Comparison of ENCODE assay signal across 9 cellular contexts in the genomic region with DNA sequence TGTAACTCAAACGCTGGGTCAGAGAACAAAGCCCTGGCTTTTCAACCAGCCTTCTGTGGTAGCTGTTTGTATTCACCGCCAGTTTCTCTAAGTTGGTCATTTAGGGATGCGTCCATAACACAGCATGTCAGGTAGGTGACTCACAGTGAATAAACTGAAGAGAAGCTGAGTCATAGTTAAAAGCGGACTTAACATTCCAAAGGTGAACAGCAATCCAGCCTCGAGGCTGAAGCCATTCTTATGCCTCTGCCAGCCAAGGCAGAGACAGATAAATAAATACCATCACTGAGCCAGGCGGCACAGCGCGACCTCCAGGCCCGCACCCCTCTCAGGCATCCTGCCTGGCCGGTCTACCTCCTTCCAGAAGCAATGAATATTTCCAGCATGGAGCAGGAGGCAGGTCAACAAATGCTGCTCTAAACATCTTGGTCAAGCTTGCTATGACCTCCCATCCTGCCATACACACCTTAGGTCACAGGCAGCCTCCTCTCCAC. TPM values are rescaled to one million over a fixed set of nuclear protein-coding genes. Genes with fewer than 3 reads are reported as not detected.
DNase-seq lines count a peak whose midpoint lies in the region; ATAC-seq and TF ChIP-seq lines count a peak whose summit lies in the region.
"Had no signal": no experiment of that assay in that cellular context is flagged by ENCODE, and none has a peak within 500 bp of the region (broad histone marks: within the 10 kb centered on the region; RNA-seq: fewer than 3 reads in every experiment).

No MANE protein-coding gene starts in this region.

- WGBS in psoas muscle, 3 donors = 41 to 64% (median 53%) methylated on average over 10 of the region's 10 CpGs

- ATAC-seq in psoas muscle = peak; percentile 92 to 98 (median 97)
- no peak for ATAC-seq in HG03521 (IDR thresholded peaks at IDR 0.05; ENCODE audit: unreplicated experiment)
- ATAC-seq in HG03108 (IDR thresholded peaks at IDR 0.05; ENCODE audit: unreplicated experiment) = no peak

- intact Hi-C loops in psoas muscle (cut with DNase I) = no loop called here

- H3K27ac ChIP-seq in Peyer's patch = no peak overlapping the region
- H3K27ac ChIP-seq in psoas muscle = peak overlapping the region; percentile 82

- no peak for TF ChIP-seq POLR2A in Peyer's patch (IDR thresholded peaks at IDR 0.05)

- DNase-seq in EH (ENCODE audit: low read depth) (peak; percentile 92), Peyer's patch (peak in 2 of 3 donors; percentile 65 to 78), fibroblast of peridontal ligament (ENCODE audit: extremely low read depth) (peak; percentile 48), psoas muscle (peak in 1 of 2 donors; percentile 58), NCI-H748 treated with DMSO at 0.1 percent for 48 hours (lab: John Stamatoyannopoulos, UW) (no peak), cerebellar cortex (ENCODE audit: low spot score) (no peak)
- DNase-seq: caudate nucleus had no signal

- H3K4me1 ChIP-seq in Peyer's patch = peaks cover 0 to 5% (median 0%) of the 10 kb centered on the region in 4 donors
- H3K4me1 ChIP-seq in psoas muscle = peaks cover 18% of the 10 kb centered on the region

- H3K9me3 ChIP-seq in Peyer's patch (no peaks in the 10 kb centered on the region), psoas muscle (no peaks in the 10 kb centered on the region)

- no peaks in the 10 kb centered on the region for H3K36me3 ChIP-seq in Peyer's patch
- no peaks in the 10 kb centered on the region for H3K36me3 ChIP-seq in psoas muscle (ENCODE audit: insufficient read depth in 1 of 2, low read depth in 1 of 2)

- no peak overlapping the region for H3K4me3 ChIP-seq in Peyer's patch
- H3K4me3 ChIP-seq in psoas muscle = no peak overlapping the region

- TF ChIP-seq CTCF in Peyer's patch (IDR thresholded peaks at IDR 0.05) (no peak), psoas muscle (IDR thresholded peaks at IDR 0.05) (no peak)

- H3K27me3 ChIP-seq in Peyer's patch = no peaks in the 10 kb centered on the region
- H3K27me3 ChIP-seq in psoas muscle (ENCODE audit: insufficient read depth in 3 of 3, low read length in 2 of 3) = peaks cover 0 to 5% (median 2%) of the 10 kb centered on the region in 3 donors

RNA-seq across cellular contexts. Expression of a gene that starts 12.4 kb away (rescaled TPM):
- under 1 TPM in 1 of 4 donors, not detected in 3; 0.40 TPM for total RNA-seq in Peyer's patch
- total RNA-seq in psoas muscle = not detected
- polyA plus RNA-seq in psoas muscle = under 1 TPM in 1 of 3 donors, not detected in 2; 0.03 TPM

Comparison
In these comparisons a context has a peak if more than half of its experiments do, and no peak if none do; other contexts are left out.
1. DNase-seq: peak in EH (single experiment), Peyer's patch (2 of 3) and fibroblast of peridontal ligament (single experiment); none in NCI-H748 treated with DMSO at 0.1 percent for 48 hours (single experiment) and cerebellar cortex (single experiment).
2. ATAC-seq: peak in psoas muscle (4 of 4); none in HG03521 (single experiment) and HG03108 (single experiment).